Comparison of ENCODE assay signal across 18 cellular contexts in the genomic region with DNA sequence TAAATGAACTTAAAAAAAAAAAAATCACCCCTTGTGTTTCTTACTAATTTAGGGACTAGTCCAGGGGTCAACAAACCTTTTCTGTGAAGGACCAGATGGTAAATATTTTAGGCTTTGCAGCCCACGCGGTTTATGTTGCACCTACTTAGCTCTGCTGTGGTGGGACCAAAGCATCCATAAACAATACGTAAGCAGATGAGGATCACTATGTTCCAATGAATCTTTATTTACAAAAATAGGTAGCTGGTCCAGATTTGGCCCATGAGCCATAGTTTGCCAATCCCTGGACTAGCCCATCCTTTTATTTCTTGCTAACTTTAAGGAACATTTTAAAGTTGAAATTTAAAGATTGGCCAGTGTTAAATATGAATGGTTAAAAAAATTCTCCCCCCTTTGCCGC.
A peak's percentile ranks its signal among the peaks of the same experiment; 100 is the strongest.
DNase-seq lines count a peak whose midpoint lies in the region; ATAC-seq and TF ChIP-seq lines count a peak whose summit lies in the region.
"Had no signal": no experiment of that assay in that cellular context is flagged by ENCODE, and none has a peak within 500 bp of the region (broad histone marks: within the 10 kb centered on the region; RNA-seq: fewer than 3 reads in every experiment).

No MANE protein-coding gene starts in this region.

- peak; percentile 10 for DNase-seq in NCI-H82 (lab: John Stamatoyannopoulos, UW)
- no peak for DNase-seq in NCI-H82 treated with DMSO at 0.1 percent for 48 hours (lab: John Stamatoyannopoulos, UW; ENCODE audit: unreplicated experiment)
- DNase-seq in coronary artery (ENCODE audit: low spot score), result no peak
- no peak for DNase-seq in activated T-helper 1 cell treated with anti-CD3 and anti-CD28 coated beads, Interleukin-12 subunit alpha, Interleukin-12 subunit beta, Interleukin-2, Interleukin-4 antibody, amounts not matched to agents 30 ng/mL and 10 ng/mL and 1 ng/mL, durations not matched to agents 14 hours and 24 hours and 36 hours (ENCODE audit: low spot score)
- DNase-seq in DMS153 (lab: John Stamatoyannopoulos, UW), result no peak
- DNase-seq: activated CD8-positive, alpha-beta memory T cell treated with anti-CD3 and anti-CD28 coated beads for 24 hours; DMS79; effector memory CD8-positive, alpha-beta T cell; foreskin melanocyte; KBM-7; NCI-H1105; T-cell had no signal

- no peak overlapping the region for H3K27ac Mint-ChIP-seq in activated T-helper 1 cell treated with anti-CD3 and anti-CD28 coated beads, Interleukin-12 subunit alpha, Interleukin-12 subunit beta, Interleukin-2, Interleukin-4 antibody, amounts not matched to agents 30 ng/mL and 10 ng/mL and 1 ng/mL, durations not matched to agents 14 hours and 24 hours and 36 hours

- no peak overlapping the region for H3K4me3 Mint-ChIP-seq in activated T-helper 1 cell treated with anti-CD3 and anti-CD28 coated beads, Interleukin-12 subunit alpha, Interleukin-12 subunit beta, Interleukin-2, Interleukin-4 antibody, amounts not matched to agents 30 ng/mL and 10 ng/mL and 1 ng/mL, durations not matched to agents 14 hours and 24 hours and 36 hours
- H3K4me3 Mint-ChIP-seq: effector memory CD8-positive, alpha-beta T cell; T-cell had no signal

- ATAC-seq in GM21447 (IDR thresholded peaks at IDR 0.05; ENCODE audit: unreplicated experiment), result no peak
- ATAC-seq: effector memory CD8-positive, alpha-beta T cell; T-cell had no signal

- no peaks in the 10 kb centered on the region for H3K27me3 Mint-ChIP-seq in activated T-helper 1 cell treated with anti-CD3 and anti-CD28 coated beads, Interleukin-12 subunit alpha, Interleukin-12 subunit beta, Interleukin-2, Interleukin-4 antibody, amounts not matched to agents 30 ng/mL and 10 ng/mL and 1 ng/mL, durations not matched to agents 14 hours and 24 hours and 36 hours (ENCODE audit: insufficient read depth)
- H3K27me3 Mint-ChIP-seq: effector memory CD8-positive, alpha-beta T cell; T-cell had no signal

- H3K27me3 ChIP-seq in muscle layer of colon (ENCODE audit: control insufficient read depth in 1 of 2, insufficient read depth in 2 of 2, low read length in 2 of 2), result no peaks in the 10 kb centered on the region
- H3K27me3 ChIP-seq in subcutaneous abdominal adipose tissue (ENCODE audit: control insufficient read depth in 5 of 5, insufficient read depth in 4 of 5, low read length in 5 of 5), result no peaks in the 10 kb centered on the region
- H3K27me3 ChIP-seq: body of pancreas had no signal

- peaks cover 25% of the 10 kb centered on the region for H3K4me1 Mint-ChIP-seq in activated T-helper 1 cell treated with anti-CD3 and anti-CD28 coated beads, Interleukin-12 subunit alpha, Interleukin-12 subunit beta, Interleukin-2, Interleukin-4 antibody, amounts not matched to agents 30 ng/mL and 10 ng/mL and 1 ng/mL, durations not matched to agents 14 hours and 24 hours and 36 hours (ENCODE audit: low read depth)

- H3K27ac ChIP-seq in coronary artery (peak overlapping the region; percentile 71 to 90), muscle layer of colon (ENCODE audit: low read depth, low read length) (peak overlapping the region; percentile 59), subcutaneous abdominal adipose tissue (ENCODE audit: low read depth, low read length) (peak overlapping the region; percentile 73)
- H3K27ac ChIP-seq: 22Rv1, C4-2B had no signal

- H3K9ac ChIP-seq in muscle layer of colon (ENCODE audit: low read length), result no peak overlapping the region
- peak overlapping the region in 2 of 5 donors; percentile 35 to 43 for H3K9ac ChIP-seq in subcutaneous abdominal adipose tissue (ENCODE audit: low read length in 5 of 5)

- intact Hi-C loops in activated T-helper 1 cell treated with anti-CD3 and anti-CD28 coated beads, Interleukin-12 subunit alpha, Interleukin-12 subunit beta, Interleukin-2, Interleukin-4 antibody, amounts not matched to agents 30 ng/mL and 10 ng/mL and 1 ng/mL, durations not matched to agents 14 hours and 24 hours and 36 hours (cut with micrococcal nuclease), result no loop called here

- H3K36me3 Mint-ChIP-seq in activated T-helper 1 cell treated with anti-CD3 and anti-CD28 coated beads, Interleukin-12 subunit alpha, Interleukin-12 subunit beta, Interleukin-2, Interleukin-4 antibody, amounts not matched to agents 30 ng/mL and 10 ng/mL and 1 ng/mL, durations not matched to agents 14 hours and 24 hours and 36 hours (ENCODE audit: low read depth), result no peaks in the 10 kb centered on the region

- H3K36me3 ChIP-seq in muscle layer of colon (ENCODE audit: insufficient read depth, low read length) (no peaks in the 10 kb centered on the region), subcutaneous abdominal adipose tissue (ENCODE audit: control insufficient read depth in 5 of 5, insufficient read depth in 5 of 5, low read length in 5 of 5) (no peaks in the 10 kb centered on the region)

- no peaks in the 10 kb centered on the region for H3K9me3 Mint-ChIP-seq in activated T-helper 1 cell treated with anti-CD3 and anti-CD28 coated beads, Interleukin-12 subunit alpha, Interleukin-12 subunit beta, Interleukin-2, Interleukin-4 antibody, amounts not matched to agents 30 ng/mL and 10 ng/mL and 1 ng/mL, durations not matched to agents 14 hours and 24 hours and 36 hours
- H3K9me3 Mint-ChIP-seq: effector memory CD8-positive, alpha-beta T cell; T-cell had no signal

- H3K4me1 ChIP-seq in muscle layer of colon (ENCODE audit: insufficient read depth, low read length), result peaks cover 96% of the 10 kb centered on the region
- peaks cover 20 to 89% (median 84%) of the 10 kb centered on the region in 5 donors for H3K4me1 ChIP-seq in subcutaneous abdominal adipose tissue (ENCODE audit: control insufficient read depth in 5 of 5, insufficient read depth in 5 of 5, low read length in 5 of 5)

- H3K9me3 ChIP-seq in muscle layer of colon (ENCODE audit: low read length) (no peaks in the 10 kb centered on the region), subcutaneous abdominal adipose tissue (ENCODE audit: control insufficient read depth in 5 of 5, low read length in 5 of 5) (no peaks in the 10 kb centered on the region)
- H3K9me3 ChIP-seq: body of pancreas had no signal

- no peak for TF ChIP-seq CTCF in coronary artery (IDR thresholded peaks at IDR 0.05)

- H3K4me3 ChIP-seq in coronary artery, result peak overlapping the region; percentile 43
- H3K4me3 ChIP-seq in muscle layer of colon (ENCODE audit: low read depth in 1 of 2, low read length in 2 of 2), result no peak overlapping the region
- no peak overlapping the region for H3K4me3 ChIP-seq in subcutaneous abdominal adipose tissue (ENCODE audit: low read depth in 1 of 5, low read length in 5 of 5)
- H3K4me3 ChIP-seq: body of pancreas had no signal
